15 cellular contexts compared by ENCODE assay signal in the genomic region with DNA sequence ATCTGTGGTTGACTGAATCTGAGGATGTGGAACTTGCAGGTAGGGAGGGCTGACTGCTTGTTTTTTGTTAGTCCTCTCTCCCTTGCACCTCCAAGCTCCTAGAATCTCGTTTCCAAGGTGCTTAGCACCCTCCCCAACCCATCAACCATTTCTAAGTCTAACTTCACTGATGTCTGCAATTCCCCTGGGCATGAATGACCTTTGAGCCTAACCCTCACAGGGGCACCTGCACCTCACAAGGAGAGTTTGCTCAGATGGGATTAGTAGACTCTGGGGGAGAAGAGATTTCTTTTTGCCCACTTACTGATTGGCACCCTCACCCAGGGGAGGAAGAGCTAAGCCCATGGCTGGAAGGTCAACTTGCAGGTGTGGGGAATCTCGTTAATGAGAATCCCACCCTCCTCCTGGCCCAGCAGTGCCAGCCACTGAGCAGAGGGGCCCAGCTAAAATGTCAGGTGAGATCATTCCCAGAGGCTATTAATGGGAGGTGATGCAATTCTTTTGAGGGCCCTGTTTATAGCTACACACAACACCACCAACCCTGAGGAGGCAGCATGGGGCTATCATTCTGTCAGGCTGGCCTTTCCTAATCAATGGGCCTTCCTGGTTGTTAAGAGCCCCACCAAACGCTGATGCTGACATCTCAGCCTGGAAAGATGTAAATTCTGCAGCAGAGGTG.
DNase-seq lines count a peak whose midpoint lies in the region; ATAC-seq and TF ChIP-seq lines count a peak whose summit lies in the region.
"Had no signal": no experiment of that assay in that cellular context is flagged by ENCODE, and none has a peak within 500 bp of the region (broad histone marks: within the 10 kb centered on the region; RNA-seq: fewer than 3 reads in every experiment).

No MANE protein-coding gene starts in this region.

- WGBS in psoas muscle, 3 donors, result 41 to 65% (median 43%) methylated on average over 3 of the region's 3 CpGs

- ATAC-seq in psoas muscle (peak; percentile 82 to 89 (median 84)), HG03378 (IDR thresholded peaks at IDR 0.05; ENCODE audit: unreplicated experiment) (no peak), HG03520 (IDR thresholded peaks at IDR 0.05; ENCODE audit: unreplicated experiment) (no peak), GM21528 (IDR thresholded peaks at IDR 0.05; ENCODE audit: low FRiP score, unreplicated experiment) (no peak)
- ATAC-seq: activated CD8-positive, alpha-beta memory T cell treated with anti-CD3 and anti-CD28 coated beads, Interleukin-2, amount 10 ng/mL, durations not matched to agents 7 days and 5 days; left lung had no signal

- no peaks in the 10 kb centered on the region for H3K9me3 ChIP-seq in psoas muscle
- H3K9me3 ChIP-seq: left lung, neutrophil, tibial artery had no signal

- H3K4me3 ChIP-seq in epithelial cell of esophagus (ENCODE audit: low read length), result no peak overlapping the region
- no peak overlapping the region for H3K4me3 ChIP-seq in psoas muscle
- H3K4me3 ChIP-seq: left lung, tibial artery had no signal

- H3K27ac ChIP-seq in psoas muscle, result peak overlapping the region; percentile 75
- H3K27ac ChIP-seq: 22Rv1, left lung, neutrophil, tibial artery, VCaP had no signal

- TF ChIP-seq CTCF in epithelial cell of esophagus (IDR thresholded peaks at IDR 0.05; ENCODE audit: insufficient read depth, low read depth, low read length, missing control alignments), result no peak
- TF ChIP-seq CTCF in psoas muscle (IDR thresholded peaks at IDR 0.05), result no peak

- intact Hi-C loops in psoas muscle (cut with DNase I), result loop anchor here in 1 of 2 donors (10.0 kb wide), 1 partner anchor 129 kb away; a partner anchor contains a TSS

- H3K36me3 ChIP-seq in psoas muscle (ENCODE audit: insufficient read depth in 1 of 2, low read depth in 1 of 2), result peaks cover 0 to 3% of the 10 kb centered on the region in 2 donors
- H3K36me3 ChIP-seq: left lung had no signal

- no peaks in the 10 kb centered on the region for H3K27me3 ChIP-seq in psoas muscle (ENCODE audit: insufficient read depth in 3 of 3, low read length in 2 of 3)
- H3K27me3 ChIP-seq: left lung, neutrophil, tibial artery had no signal

- H3K4me1 ChIP-seq in psoas muscle, result peaks cover 26% of the 10 kb centered on the region
- H3K4me1 ChIP-seq: left lung had no signal

- DNase-seq in DMS 273 (lab: John Stamatoyannopoulos, UW; ENCODE audit: unreplicated experiment) (peak; percentile 38), DMS 273 treated with DMSO at 0.1 percent for 48 hours (lab: John Stamatoyannopoulos, UW) (no peak), NCI-H146 (lab: John Stamatoyannopoulos, UW) (peak; percentile 53), epithelial cell of esophagus (ENCODE audit: low read depth) (peak; percentile 29), psoas muscle (peak in 1 of 2 donors; percentile 56)
- DNase-seq: activated CD8-positive, alpha-beta memory T cell treated with anti-CD3 and anti-CD28 coated beads, Interleukin-2, amount 10 ng/mL, durations not matched to agents 7 days and 5 days; left lung; SIG-M5 had no signal

Comparison
In these comparisons a context has a peak if more than half of its experiments do, and no peak if none do; other contexts are left out.
1. ATAC-seq: peak in psoas muscle (4 of 4); none in HG03378 (single experiment), HG03520 (single experiment) and GM21528 (single experiment).